In genomic region chr13:22736768-22737092, GRCh38 we compare ENCODE assay signal across 26 cellular contexts.
"Had no signal": no experiment of that assay in that cellular context is flagged by ENCODE, and none has a peak within 500 bp of the region (broad histone marks: within the 10 kb centered on the region; RNA-seq: fewer than 3 reads in every experiment).

No MANE protein-coding gene starts in this region.

- H3K9me3 ChIP-seq: colonic mucosa, esophagus squamous epithelium, mucosa of descending colon, testis, tibial artery had no signal

- H3K27me3 ChIP-seq: colonic mucosa, testis, tibial artery had no signal

- H3K4me3 Mint-ChIP-seq: central memory CD8-positive, alpha-beta T cell; dendritic cell treated with granulocyte-macrophage colony-stimulating factor and Interleukin-4, amounts not matched to agents 40 ng/mL and 50 ng/mL, for 4 days; naive B cell; nephron; stimulated activated memory B cell treated with anti-CD40 and anti-IgM and Interleukin-4, amounts not matched to agents 10 μg/mL and 1 μg/mL and 100 μg/mL, for 72 hours; type B pancreatic cell had no signal

- DNase-seq: colonic mucosa; effector CD8-positive, alpha-beta T cell; erythroblast; esophagus squamous epithelium; foreskin melanocyte; glutamatergic neuron; heart right ventricle; hypothalamus; mucosa of descending colon; naive B cell; nucleus accumbens; psoas muscle; retina; stimulated activated CD4-positive, alpha-beta T cell treated with anti-CD3 and anti-CD28 coated beads, Interleukin-4, amount 100 ng/mL, for 4 hours; stimulated activated naive CD8-positive, alpha-beta T cell treated with anti-CD3 and anti-CD28 coated beads, Interleukin-15, Interleukin-2, amounts not matched to agents 100 U/mL and 50 U/mL, for 24 hours; substantia nigra; testis; tibial artery had no signal

- H3K4me1 ChIP-seq: colonic mucosa, esophagus squamous epithelium, heart right ventricle, psoas muscle, spleen, testis, tibial artery had no signal

- H3K36me3 ChIP-seq: colonic mucosa, esophagus squamous epithelium, heart right ventricle, spleen, tibial artery had no signal

- H3K27ac Mint-ChIP-seq: dendritic cell treated with granulocyte-macrophage colony-stimulating factor and Interleukin-4, amounts not matched to agents 40 ng/mL and 50 ng/mL, for 4 days; naive B cell; nephron; stimulated activated memory B cell treated with anti-CD40 and anti-IgM and Interleukin-4, amounts not matched to agents 10 μg/mL and 1 μg/mL and 100 μg/mL, for 72 hours; type B pancreatic cell had no signal

- ATAC-seq: heart right ventricle; left lobe of liver; mucosa of descending colon; psoas muscle; stimulated activated memory B cell treated with anti-CD40 and anti-IgM and Interleukin-4, amounts not matched to agents 10 μg/mL and 1 μg/mL and 100 μg/mL, for 72 hours; stimulated activated naive CD8-positive, alpha-beta T cell treated with anti-CD3 and anti-CD28 coated beads, Interleukin-15, Interleukin-2, amounts not matched to agents 100 U/mL and 50 U/mL, for 24 hours had no signal

- H3K27ac ChIP-seq: colonic mucosa, esophagus squamous epithelium, heart right ventricle, psoas muscle, skin epidermis, spleen, testis, tibial artery had no signal

- H3K4me3 ChIP-seq: colonic mucosa, esophagus squamous epithelium, heart right ventricle, mucosa of descending colon, psoas muscle, skin epidermis, spleen, tibial artery had no signal

- H3K9me3 Mint-ChIP-seq: central memory CD8-positive, alpha-beta T cell; type B pancreatic cell had no signal

- H3K27me3 Mint-ChIP-seq: central memory CD8-positive, alpha-beta T cell; stimulated activated memory B cell treated with anti-CD40 and anti-IgM and Interleukin-4, amounts not matched to agents 10 μg/mL and 1 μg/mL and 100 μg/mL, for 72 hours; type B pancreatic cell had no signal

- H3K36me3 Mint-ChIP-seq: naive B cell; stimulated activated memory B cell treated with anti-CD40 and anti-IgM and Interleukin-4, amounts not matched to agents 10 μg/mL and 1 μg/mL and 100 μg/mL, for 72 hours; type B pancreatic cell had no signal

- H3K4me1 Mint-ChIP-seq: central memory CD8-positive, alpha-beta T cell; naive B cell; stimulated activated memory B cell treated with anti-CD40 and anti-IgM and Interleukin-4, amounts not matched to agents 10 μg/mL and 1 μg/mL and 100 μg/mL, for 72 hours had no signal
